15 cellular contexts compared by ENCODE assay signal in genomic region chr10:91124016-91124415, GRCh38.
DNase-seq lines count a peak whose midpoint lies in the region; ATAC-seq and TF ChIP-seq lines count a peak whose summit lies in the region.
"Had no signal": no experiment of that assay in that cellular context is flagged by ENCODE, and none has a peak within 500 bp of the region (broad histone marks: within the 10 kb centered on the region; RNA-seq: fewer than 3 reads in every experiment).

No MANE protein-coding gene starts in this region.

- H3K4me2 ChIP-seq in trophoblast cell (ENCODE audit: low read length) = no peak overlapping the region
- H3K4me2 ChIP-seq: A549 had no signal

- H3K4me3 ChIP-seq in epithelial cell of esophagus (ENCODE audit: low read length) (no peak overlapping the region), trophoblast cell (ENCODE audit: low read depth, low read length) (no peak overlapping the region), upper lobe of right lung (no peak overlapping the region)
- H3K4me3 ChIP-seq: A549, GM12878 had no signal

- H3K27ac ChIP-seq in trophoblast cell (ENCODE audit: low read depth, low read length) = no peak overlapping the region
- H3K27ac ChIP-seq in upper lobe of right lung = no peak overlapping the region
- H3K27ac ChIP-seq: A549, C4-2B had no signal

- intact Hi-C loops in upper lobe of right lung (cut with DNase I) = no loop called here

- H4K12ac ChIP-seq in trophoblast cell (ENCODE audit: low read depth, low read length) = no peak overlapping the region

- no peak overlapping the region for H3K23ac ChIP-seq in trophoblast cell (ENCODE audit: low read length)

- H2AK5ac ChIP-seq in trophoblast cell (ENCODE audit: low read length) = no peak overlapping the region

- no peaks in the 10 kb centered on the region for H3K4me1 ChIP-seq in trophoblast cell (ENCODE audit: control insufficient read depth in 1 of 2, insufficient read depth in 2 of 2, low read length in 2 of 2)
- no peaks in the 10 kb centered on the region for H3K4me1 ChIP-seq in upper lobe of right lung
- H3K4me1 ChIP-seq: A549 had no signal

- H3K14ac ChIP-seq in trophoblast cell (ENCODE audit: low read length) = no peak overlapping the region

- DNase-seq in DMS53 (lab: John Stamatoyannopoulos, UW) = peak; percentile 61
- DNase-seq in DMS53 treated with DMSO at 0.1 percent for 48 hours (lab: John Stamatoyannopoulos, UW; ENCODE audit: unreplicated experiment) = peak; percentile 48
- peak; percentile 8 for DNase-seq in epithelial cell of esophagus (ENCODE audit: low read depth)
- DNase-seq in trophoblast cell = peak; percentile 33 to 43
- DNase-seq in upper lobe of right lung = no peak
- DNase-seq: BE2C; CD4-positive, alpha-beta memory T cell; DMS153; GOT3; H9; IMR-90 had no signal

- H3K36me3 ChIP-seq in trophoblast cell (ENCODE audit: control insufficient read depth in 1 of 2, insufficient read depth in 2 of 2, low read length in 2 of 2) = no peaks in the 10 kb centered on the region
- H3K36me3 ChIP-seq in upper lobe of right lung = no peaks in the 10 kb centered on the region
- H3K36me3 ChIP-seq: BE2C had no signal

- H2BK12ac ChIP-seq in trophoblast cell (ENCODE audit: low read length) = no peak overlapping the region

- no peak overlapping the region for H3K18ac ChIP-seq in trophoblast cell (ENCODE audit: low read length)

- no peak overlapping the region for H3K9ac ChIP-seq in trophoblast cell (ENCODE audit: low read length)

- no peak overlapping the region for H2AFZ ChIP-seq in trophoblast cell (ENCODE audit: insufficient read depth, low read length, poor library complexity)

- no peaks in the 10 kb centered on the region for H3K79me2 ChIP-seq in trophoblast cell (ENCODE audit: control insufficient read depth, insufficient read depth, low read length, poor library complexity)

- TF ChIP-seq CTCF in epithelial cell of esophagus (IDR thresholded peaks at IDR 0.05; ENCODE audit: insufficient read depth, low read depth, low read length, missing control alignments) (no peak), upper lobe of right lung (IDR thresholded peaks at IDR 0.05) (no peak)

- H3K4ac ChIP-seq in trophoblast cell (ENCODE audit: low read depth, low read length) = no peak overlapping the region

- no peak for ATAC-seq in GM19035 (IDR thresholded peaks at IDR 0.05; ENCODE audit: unreplicated experiment)
- no peak for ATAC-seq in upper lobe of right lung
- ATAC-seq: A549, GM12878 had no signal

- no peak overlapping the region for H4K91ac ChIP-seq in trophoblast cell (ENCODE audit: low read depth, low read length)

- H3K27me3 ChIP-seq in trophoblast cell (ENCODE audit: insufficient read depth, low read length) = no peaks in the 10 kb centered on the region
- H3K27me3 ChIP-seq in upper lobe of right lung = no peaks in the 10 kb centered on the region
- H3K27me3 ChIP-seq: BE2C had no signal

- no peaks in the 10 kb centered on the region for H3K9me3 ChIP-seq in trophoblast cell (ENCODE audit: insufficient read depth, low read depth, low read length)
- H3K9me3 ChIP-seq in upper lobe of right lung = no peaks in the 10 kb centered on the region
- H3K9me3 ChIP-seq: A549, BE2C had no signal

- no peak overlapping the region for H4K8ac ChIP-seq in trophoblast cell (ENCODE audit: low read depth, low read length)

- WGBS in trophoblast cell (ENCODE audit: extremely low coverage, insufficient coverage, insufficient read length) = no CpG with 5 or more reads among the region's 2 CpGs

- H3K79me1 ChIP-seq in trophoblast cell (ENCODE audit: low read length) = no peaks in the 10 kb centered on the region

- no peak overlapping the region for H2BK5ac ChIP-seq in trophoblast cell (ENCODE audit: low read depth, low read length, poor library complexity)

- H2BK120ac ChIP-seq in trophoblast cell (ENCODE audit: insufficient read depth, low read length, poor library complexity) = no peak overlapping the region
